In the genomic region with DNA sequence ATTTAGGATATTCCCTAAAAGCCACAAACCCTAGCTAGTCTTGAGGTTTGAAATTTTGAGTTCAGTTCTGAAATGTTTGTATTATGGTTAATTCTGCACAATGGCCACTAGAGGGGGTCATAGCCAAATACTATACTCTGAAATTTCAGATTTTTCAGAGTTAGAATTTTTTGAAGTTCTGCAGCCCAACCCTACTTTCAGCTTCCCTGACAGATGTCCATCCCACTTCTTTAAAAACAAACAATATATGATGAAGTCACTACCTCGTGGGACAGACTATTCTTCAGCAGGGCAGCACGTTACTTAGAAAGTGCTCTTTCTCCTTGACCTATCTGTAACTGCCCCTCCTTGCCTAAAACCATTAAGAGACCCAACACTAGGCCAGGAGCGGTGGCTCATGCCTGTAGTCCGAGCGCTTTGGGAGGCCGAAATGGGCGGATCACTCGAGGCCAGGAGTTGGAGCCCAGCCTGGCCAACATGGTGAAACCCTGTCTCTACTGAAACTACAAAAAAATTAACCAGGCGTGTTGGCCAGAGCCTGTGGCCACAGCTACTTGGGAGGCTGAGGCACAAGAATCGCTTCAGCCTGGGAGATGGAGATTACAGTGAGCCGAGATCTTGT, we compare ENCODE assay signal across 9 cellular contexts. TPM values are rescaled to one million over a fixed set of nuclear protein-coding genes. Genes with fewer than 3 reads are reported as not detected.
DNase-seq lines count a peak whose midpoint lies in the region; TF ChIP-seq lines count a peak whose summit lies in the region.
"Had no signal": no experiment of that assay in that cellular context is flagged by ENCODE, and none has a peak within 500 bp of the region (broad histone marks: within the 10 kb centered on the region; RNA-seq: fewer than 3 reads in every experiment).

No MANE protein-coding gene starts in this region.

- DNase-seq in AG08395 (ENCODE audit: low spot score) (peak; percentile 68), NCI-H2029 (lab: John Stamatoyannopoulos, UW) (peak; percentile 6), adipocyte (ENCODE audit: low read depth) (peak; percentile 85), hepatic stellate cell (ENCODE audit: low spot score) (peak; percentile 48), stomach (no peak), ureter (ENCODE audit: low spot score) (no peak)
- no peak for DNase-seq in effector CD4-positive, alpha-beta T cell

- H3K27me3 ChIP-seq in adipocyte (replicated peaks; ENCODE audit: control insufficient read depth, insufficient read depth, low read length) (peaks cover 2% of the 10 kb centered on the region), stomach (no peaks in the 10 kb centered on the region)

- H3K4me3 ChIP-seq in GM12875 (ENCODE audit: low read depth, low read length) (no peak overlapping the region), adipocyte (ENCODE audit: low read length) (no peak overlapping the region), stomach (no peak overlapping the region)

- no peak for TF ChIP-seq POLR2A in stomach (IDR thresholded peaks at IDR 0.05)

- H3K9me3 ChIP-seq in adipocyte (ENCODE audit: control insufficient read depth, low read length) = no peaks in the 10 kb centered on the region
- no peaks in the 10 kb centered on the region for H3K9me3 ChIP-seq in stomach

- H3K27ac ChIP-seq in stomach = no peak overlapping the region
- H3K27ac ChIP-seq: epithelial cell of prostate had no signal

- H3K9ac ChIP-seq in adipocyte (ENCODE audit: low read length) = no peak overlapping the region

- H3K4me1 ChIP-seq in adipocyte (ENCODE audit: control insufficient read depth, insufficient read depth, low read length) (no peaks in the 10 kb centered on the region), stomach (peaks cover 0 to 4% (median 0%) of the 10 kb centered on the region in 4 donors)

- TF ChIP-seq EP300 in stomach (IDR thresholded peaks at IDR 0.05) = no peak

- 42 to 57% (median 51%) methylated on average over 11 of the region's 11 CpGs for WGBS in stomach, 5 donors

- peak; percentile 49; the same call in 1 of the 2 replicates for TF ChIP-seq CTCF in GM12875 (IDR thresholded peaks at IDR 0.05; ENCODE audit: borderline replicate concordance, insufficient read depth, low read depth, low read length)
- peak in 5 of 7 experiments; percentile 26 to 85 (median 54) for TF ChIP-seq CTCF in stomach (IDR thresholded peaks at IDR 0.05)

- intact Hi-C loops in stomach (cut with DNase I; ENCODE audit: low total_unique reads) = loop anchor here (5.0 kb wide), 1 partner anchor 289 kb away; no protein-coding TSS in a partner anchor

- no peaks in the 10 kb centered on the region for H3K36me3 ChIP-seq in adipocyte (ENCODE audit: control insufficient read depth, insufficient read depth, low read length, severe bottlenecking)
- no peaks in the 10 kb centered on the region for H3K36me3 ChIP-seq in stomach

RNA-seq across cellular contexts. Expression of gene PAPOLG, which starts 48.2 kb away (rescaled TPM):
- total RNA-seq in stomach = 10 to 100 TPM in 2 of 5 donors, 1 to 10 TPM in 3; 3.5 to 18.2 (median 9.3) TPM
- polyA plus RNA-seq in stomach = 1 to 10 TPM; 2.9 to 3.5 (median 3.2) TPM
- 18.4 TPM for total RNA-seq in ureter

Comparison
In these comparisons a context has a peak if more than half of its experiments do, and no peak if none do; other contexts are left out.
1. DNase-seq: peak in AG08395 (single experiment), NCI-H2029 (single experiment), adipocyte (single experiment) and hepatic stellate cell (single experiment); none in stomach (single experiment), ureter (single experiment) and effector CD4-positive, alpha-beta T cell (single experiment).